Comparison of ENCODE assay signal across 1 cellular context in genomic region chr22:21949569-21949918, GRCh38.
TF ChIP-seq lines count a peak whose summit lies in the region.

No MANE protein-coding gene starts in this region.

TF ChIP-seq in H1, 55 proteins besides CTCF, POLR2A, EP300 and RAD21:
- no peak for TF ChIP-seq KDM5A (IDR thresholded peaks at IDR 0.05; ENCODE audit: low read length)
- TF ChIP-seq GTF2F1 (IDR thresholded peaks at IDR 0.05; ENCODE audit: borderline replicate concordance, low read depth, low read length), result no peak
- TF ChIP-seq ATF3 (IDR thresholded peaks at IDR 0.05; ENCODE audit: insufficient read depth, low read depth, low read length), result no peak
- TF ChIP-seq POU5F1 (IDR thresholded peaks at IDR 0.05; ENCODE audit: low read depth, low read length), result no peak
- no peak for TF ChIP-seq SIN3A (conservative IDR thresholded peaks at IDR 0.05 in 1 of 2, IDR thresholded peaks at IDR 0.05 in 1 of 2; ENCODE audit: low read depth in 1 of 2, low read length in 2 of 2)
- no peak for TF ChIP-seq TBP (IDR thresholded peaks at IDR 0.05; ENCODE audit: low read depth, low read length)
- no peak for TF ChIP-seq E2F6 (IDR thresholded peaks at IDR 0.05)
- TF ChIP-seq SIX5 (IDR thresholded peaks at IDR 0.05; ENCODE audit: low read depth, low read length), result no peak
- no peak for TF ChIP-seq SRF (IDR thresholded peaks at IDR 0.05; ENCODE audit: low read depth, low read length)
- no peak for TF ChIP-seq CHD7 (IDR thresholded peaks at IDR 0.05; ENCODE audit: insufficient replicate concordance, low read length)
- no peak for TF ChIP-seq ATF2 (IDR thresholded peaks at IDR 0.05; ENCODE audit: low read length)
- no peak for TF ChIP-seq TAF7 (optimal IDR thresholded peaks at IDR 0.05; ENCODE audit: borderline replicate concordance, low read depth, low read length)
- no peak for TF ChIP-seq MAX (IDR thresholded peaks at IDR 0.05)
- no peak for TF ChIP-seq CBX8 (IDR thresholded peaks at IDR 0.05; ENCODE audit: borderline replicate concordance, low read depth, low read length)
- TF ChIP-seq RXRA (IDR thresholded peaks at IDR 0.05; ENCODE audit: insufficient read depth, low read depth, low read length), result no peak
- TF ChIP-seq HDAC6 (IDR thresholded peaks at IDR 0.05; ENCODE audit: low read depth, low read length), result no peak
- TF ChIP-seq MAFK (IDR thresholded peaks at IDR 0.05; ENCODE audit: low read depth, low read length), result no peak
- no peak for TF ChIP-seq SP1 (IDR thresholded peaks at IDR 0.05; ENCODE audit: low read depth, low read length)
